10 cellular contexts compared by ENCODE assay signal in genomic region chr7:74023037-74023436, GRCh38. TPM values are rescaled to one million over a fixed set of nuclear protein-coding genes. Genes with fewer than 3 reads are reported as not detected.
DNase-seq lines count a peak whose midpoint lies in the region; ATAC-seq and TF ChIP-seq lines count a peak whose summit lies in the region.
"Had no signal": no experiment of that assay in that cellular context is flagged by ENCODE, and none has a peak within 500 bp of the region (broad histone marks: within the 10 kb centered on the region; RNA-seq: fewer than 3 reads in every experiment).

No MANE protein-coding gene starts in this region.

- peak; percentile 42 to 55 for DNase-seq in Caco-2
- DNase-seq in fibroblast of lung (ENCODE audit: low read depth in 2 of 2) = peak; percentile 43 to 59
- peak; percentile 66 to 71 for DNase-seq in trophoblast cell
- DNase-seq in NCI-H774 (lab: John Stamatoyannopoulos, UW) = no peak
- no peak for DNase-seq in type B pancreatic cell (ENCODE audit: extremely low spot score, unreplicated experiment)
- no peak for DNase-seq in HCEC 1CT
- DNase-seq: activated effector memory CD4-positive, alpha-beta T cell treated with Interleukin-2 at 50 U/mL for 16 hours; NK-92 treated with Interleukin-12 subunit alpha and Interleukin-12 subunit beta, amount 100 ng/mL, for 24 hours had no signal

- H3K4me1 ChIP-seq in Caco-2 (peaks cover 4% of the 10 kb centered on the region; the same call in 1 of the 2 replicates), fibroblast of lung (ENCODE audit: control insufficient read depth, extremely low read depth, insufficient read depth, low read length) (peaks cover 10% of the 10 kb centered on the region), trophoblast cell (ENCODE audit: control insufficient read depth in 1 of 2, insufficient read depth in 2 of 2, low read length in 2 of 2) (peaks cover 20 to 21% of the 10 kb centered on the region in 2 experiments)

- no peak overlapping the region for H4K8ac ChIP-seq in trophoblast cell (ENCODE audit: low read depth, low read length)

- intact Hi-C loops in Caco-2 (cut with micrococcal nuclease; ENCODE audit: unreplicated experiment) = no loop called here

- POLR2A ChIA-PET in Caco-2 (lab: Charles Lee) = no interaction called here

- H4K20me1 ChIP-seq in fibroblast of lung (ENCODE audit: control insufficient read depth, extremely low read depth, insufficient read depth, low read length) = no peaks in the 10 kb centered on the region

- peaks cover 2% of the 10 kb centered on the region for H3K79me1 ChIP-seq in trophoblast cell (ENCODE audit: low read length)

- TF ChIP-seq CTCF in Caco-2 (IDR thresholded peaks at IDR 0.05; ENCODE audit: insufficient read depth in 1 of 2, low read depth in 1 of 2, low read length in 1 of 2, severe bottlenecking in 1 of 2, unreplicated experiment in 1 of 2) = no peak
- no peak for TF ChIP-seq CTCF in fibroblast of lung (conservative IDR thresholded peaks at IDR 0.05 in 1 of 2, IDR thresholded peaks at IDR 0.05 in 1 of 2; ENCODE audit: low read depth in 1 of 2, low read length in 2 of 2)
- no peak for TF ChIP-seq CTCF in type B pancreatic cell (conservative IDR thresholded peaks at IDR 0.05)

- no TSS peak for BruUV-seq in Caco-2 (replicated peaks; lab: Mats Ljungman, UMichigan)

- no peak overlapping the region for H2BK12ac ChIP-seq in trophoblast cell (ENCODE audit: low read length)

- H3K4ac ChIP-seq in trophoblast cell (ENCODE audit: low read depth, low read length) = no peak overlapping the region

- no peak overlapping the region for H3K18ac ChIP-seq in trophoblast cell (ENCODE audit: low read length)

- H3K23ac ChIP-seq in trophoblast cell (ENCODE audit: low read length) = no peak overlapping the region

- no peak overlapping the region for H4K12ac ChIP-seq in trophoblast cell (ENCODE audit: low read depth, low read length)

- CTCF ChIA-PET in Caco-2 (lab: Charles Lee) = no interaction called here

- H3K9ac ChIP-seq in fibroblast of lung (ENCODE audit: insufficient read depth, low read length) = no peak overlapping the region
- H3K9ac ChIP-seq in trophoblast cell (ENCODE audit: low read length) = no peak overlapping the region

- no peak overlapping the region for H2AK5ac ChIP-seq in trophoblast cell (ENCODE audit: low read length)

- H3K27ac ChIP-seq in fibroblast of lung (ENCODE audit: insufficient read depth, low read length) (no peak overlapping the region), trophoblast cell (ENCODE audit: low read depth, low read length) (no peak overlapping the region)

- peaks cover 5% of the 10 kb centered on the region for H3K4me1 Mint-ChIP-seq in Caco-2 (ENCODE audit: low read depth, unreplicated experiment)
- peaks cover 35% of the 10 kb centered on the region for H3K4me1 Mint-ChIP-seq in type B pancreatic cell (ENCODE audit: unreplicated experiment)

- H3K14ac ChIP-seq in trophoblast cell (ENCODE audit: low read length) = no peak overlapping the region

- H3K4me2 ChIP-seq in fibroblast of lung (ENCODE audit: extremely low read depth, insufficient read depth, low read length) (peak overlapping the region; percentile 42), trophoblast cell (ENCODE audit: low read length) (peak overlapping the region; percentile 21)

- no peak overlapping the region for H3K27ac Mint-ChIP-seq in Caco-2 (ENCODE audit: unreplicated experiment)
- H3K27ac Mint-ChIP-seq in type B pancreatic cell = no peak overlapping the region

- ATAC-seq in GM19452 (IDR thresholded peaks at IDR 0.05; ENCODE audit: unreplicated experiment) = no peak

- no peak overlapping the region for H2AFZ ChIP-seq in fibroblast of lung (ENCODE audit: low read length)
- H2AFZ ChIP-seq in trophoblast cell (ENCODE audit: insufficient read depth, low read length, poor library complexity) = peak overlapping the region; percentile 5

- no peaks in the 10 kb centered on the region for H3K36me3 Mint-ChIP-seq in Caco-2 (ENCODE audit: insufficient read depth, unreplicated experiment)
- no peaks in the 10 kb centered on the region for H3K36me3 Mint-ChIP-seq in type B pancreatic cell

- no peak overlapping the region for H3K4me3 ChIP-seq in Caco-2 (ENCODE audit: low read depth, low read length)
- no peak overlapping the region for H3K4me3 ChIP-seq in fibroblast of lung (replicated peaks in 1 of 4; ENCODE audit: control extremely low read depth in 1 of 4, insufficient read depth in 1 of 4, low read depth in 3 of 4, low read length in 4 of 4)
- H3K4me3 ChIP-seq in trophoblast cell (ENCODE audit: low read depth, low read length) = no peak overlapping the region

- H4K91ac ChIP-seq in trophoblast cell (ENCODE audit: low read depth, low read length) = no peak overlapping the region

- H3K36me3 ChIP-seq in Caco-2 (ENCODE audit: control insufficient read depth, insufficient read depth, low read length) (no peaks in the 10 kb centered on the region), fibroblast of lung (ENCODE audit: control insufficient read depth, insufficient read depth, low read length) (no peaks in the 10 kb centered on the region), trophoblast cell (ENCODE audit: control insufficient read depth in 1 of 2, insufficient read depth in 2 of 2, low read length in 2 of 2) (no peaks in the 10 kb centered on the region)

- no peak overlapping the region for H2BK5ac ChIP-seq in trophoblast cell (ENCODE audit: low read depth, low read length, poor library complexity)

- H3K4me3 Mint-ChIP-seq in Caco-2 (ENCODE audit: unreplicated experiment) (no peak overlapping the region), type B pancreatic cell (no peak overlapping the region)

- no peaks in the 10 kb centered on the region for H3K79me2 ChIP-seq in fibroblast of lung (ENCODE audit: control insufficient read depth, insufficient read depth, low read length)
- no peaks in the 10 kb centered on the region for H3K79me2 ChIP-seq in trophoblast cell (ENCODE audit: control insufficient read depth, insufficient read depth, low read length, poor library complexity)

- no peaks in the 10 kb centered on the region for H3K27me3 Mint-ChIP-seq in Caco-2 (ENCODE audit: insufficient read depth, unreplicated experiment)
- H3K27me3 Mint-ChIP-seq in type B pancreatic cell = peaks cover 40% of the 10 kb centered on the region

- H3K9me3 ChIP-seq in Caco-2 (no peaks in the 10 kb centered on the region), fibroblast of lung (ENCODE audit: control insufficient read depth, insufficient read depth, low read depth, low read length) (no peaks in the 10 kb centered on the region), trophoblast cell (ENCODE audit: insufficient read depth, low read depth, low read length) (no peaks in the 10 kb centered on the region)

- H3K27me3 ChIP-seq in Caco-2 (replicated peaks; ENCODE audit: control insufficient read depth, insufficient read depth, low read length) (no peaks in the 10 kb centered on the region), fibroblast of lung (ENCODE audit: control insufficient read depth, insufficient read depth, low read length) (peaks cover 3% of the 10 kb centered on the region), trophoblast cell (ENCODE audit: insufficient read depth, low read length) (peaks cover 1% of the 10 kb centered on the region)

- no peaks in the 10 kb centered on the region for H3K9me3 Mint-ChIP-seq in Caco-2 (ENCODE audit: unreplicated experiment)
- no peaks in the 10 kb centered on the region for H3K9me3 Mint-ChIP-seq in type B pancreatic cell

- WGBS in trophoblast cell (ENCODE audit: extremely low coverage, insufficient coverage, insufficient read length) = no CpG with 5 or more reads among the region's 13 CpGs

- H2BK120ac ChIP-seq in trophoblast cell (ENCODE audit: insufficient read depth, low read length, poor library complexity) = no peak overlapping the region

TF ChIP-seq in PFSK-1, 5 proteins besides CTCF, POLR2A, EP300 and RAD21:
- TF ChIP-seq REST (IDR thresholded peaks at IDR 0.05; ENCODE audit: insufficient read depth in 1 of 2, low read depth in 2 of 2, low read length in 2 of 2) = no peak
- TF ChIP-seq FOXP2 (optimal IDR thresholded peaks at IDR 0.05; ENCODE audit: borderline replicate concordance, extremely low read depth, extremely low read length, insufficient read depth) = peak; percentile 79

RNA-seq across cellular contexts. Expression of gene ELN, which starts 4.9 kb away (rescaled TPM):
- not detected in 2 replicates for total RNA-seq in Caco-2 (2022)
- polyA plus RNA-seq in PFSK-1 (2012; ENCODE audit: insufficient read length, low read depth) = 1.3 TPM
- 2.1 and 6.4 TPM in 2 replicates for total RNA-seq in fibroblast of lung
- 1.9 and 11.0 TPM in 2 replicates for polyA plus RNA-seq in fibroblast of lung
- 2.8 and 16.3 TPM in 2 replicates for polyA plus RNA-seq in fibroblast of lung (2012)
- polyA minus RNA-seq in fibroblast of lung (ENCODE audit: low replicate concordance) = 3.0 and 11.0 TPM in 2 replicates
- 3.1 and 3.2 TPM in 2 replicates for polyA plus RNA-seq in trophoblast cell (2013)
- total RNA-seq in type B pancreatic cell (ENCODE audit: low replicate concordance) = 8.8 TPM in 1 of 2 replicates, not detected in the other

Comparison
In these comparisons a context has a peak if more than half of its experiments do, and no peak if none do; other contexts are left out.
1. DNase-seq: peak in Caco-2 (2 of 2), fibroblast of lung (2 of 2) and trophoblast cell (2 of 2); none in NCI-H774 (single experiment), type B pancreatic cell (single experiment) and HCEC 1CT (single experiment).